8 cellular contexts compared by ENCODE assay signal in genomic region chr4:143184217-143184502, GRCh38. TPM values are rescaled to one million over a fixed set of nuclear protein-coding genes. Genes with fewer than 3 reads are reported as not detected.
DNase-seq lines count a peak whose midpoint lies in the region; ATAC-seq lines count a peak whose summit lies in the region.

No MANE protein-coding gene starts in this region.

- peaks cover 27% of the 10 kb centered on the region for H3K4me1 Mint-ChIP-seq in activated naive CD8-positive, alpha-beta T cell treated with anti-CD3 and anti-CD28 coated beads, Interleukin-2, amount 10 ng/mL, durations not matched to agents 7 days and 5 days
- peaks cover 33% of the 10 kb centered on the region for H3K4me1 Mint-ChIP-seq in stimulated activated naive CD8-positive, alpha-beta T cell treated with anti-CD3 and anti-CD28 coated beads, Interleukin-15, Interleukin-2, amounts not matched to agents 100 ng/mL and 50 ng/mL, for 24 hours (ENCODE audit: low read depth)

- no peaks in the 10 kb centered on the region for H3K27me3 Mint-ChIP-seq in activated naive CD8-positive, alpha-beta T cell treated with anti-CD3 and anti-CD28 coated beads, Interleukin-2, amount 10 ng/mL, durations not matched to agents 7 days and 5 days
- no peaks in the 10 kb centered on the region for H3K27me3 Mint-ChIP-seq in stimulated activated naive CD8-positive, alpha-beta T cell treated with anti-CD3 and anti-CD28 coated beads, Interleukin-15, Interleukin-2, amounts not matched to agents 100 ng/mL and 50 ng/mL, for 24 hours

- POLR2A ChIA-PET in activated naive CD8-positive, alpha-beta T cell treated with anti-CD3 and anti-CD28 coated beads, Interleukin-2, amount 10 ng/mL, durations not matched to agents 7 days and 5 days (lab: Charles Lee), result interaction anchor here (0.6 kb wide), 1 partner anchor 378 kb away, joined by 3 read pairs; no protein-coding TSS in a partner anchor

- peaks cover 14% of the 10 kb centered on the region for H3K36me3 Mint-ChIP-seq in activated naive CD8-positive, alpha-beta T cell treated with anti-CD3 and anti-CD28 coated beads, Interleukin-2, amount 10 ng/mL, durations not matched to agents 7 days and 5 days
- H3K36me3 Mint-ChIP-seq in stimulated activated naive CD8-positive, alpha-beta T cell treated with anti-CD3 and anti-CD28 coated beads, Interleukin-15, Interleukin-2, amounts not matched to agents 100 ng/mL and 50 ng/mL, for 24 hours (ENCODE audit: low read depth), result peaks cover 22% of the 10 kb centered on the region

- H3K4me3 Mint-ChIP-seq in activated naive CD8-positive, alpha-beta T cell treated with anti-CD3 and anti-CD28 coated beads, Interleukin-2, amount 10 ng/mL, durations not matched to agents 7 days and 5 days, result peak overlapping the region; percentile 88
- peak overlapping the region; percentile 87 for H3K4me3 Mint-ChIP-seq in stimulated activated naive CD8-positive, alpha-beta T cell treated with anti-CD3 and anti-CD28 coated beads, Interleukin-15, Interleukin-2, amounts not matched to agents 100 ng/mL and 50 ng/mL, for 24 hours

- peak; percentile 5 for ATAC-seq in GM19468 (IDR thresholded peaks at IDR 0.05; ENCODE audit: extremely low read depth, unreplicated experiment)
- ATAC-seq in HG03558 (IDR thresholded peaks at IDR 0.05; ENCODE audit: extremely low read depth, unreplicated experiment), result peak; percentile 7
- ATAC-seq in activated naive CD8-positive, alpha-beta T cell treated with anti-CD3 and anti-CD28 coated beads, Interleukin-2, amount 10 ng/mL, durations not matched to agents 7 days and 5 days (ENCODE audit: low read depth), result peak; percentile 11

- no peaks in the 10 kb centered on the region for H3K9me3 Mint-ChIP-seq in activated naive CD8-positive, alpha-beta T cell treated with anti-CD3 and anti-CD28 coated beads, Interleukin-2, amount 10 ng/mL, durations not matched to agents 7 days and 5 days
- H3K9me3 Mint-ChIP-seq in stimulated activated naive CD8-positive, alpha-beta T cell treated with anti-CD3 and anti-CD28 coated beads, Interleukin-15, Interleukin-2, amounts not matched to agents 100 ng/mL and 50 ng/mL, for 24 hours, result no peaks in the 10 kb centered on the region

- H3K27ac Mint-ChIP-seq in activated naive CD8-positive, alpha-beta T cell treated with anti-CD3 and anti-CD28 coated beads, Interleukin-2, amount 10 ng/mL, durations not matched to agents 7 days and 5 days, result peak overlapping the region; percentile 92
- peak overlapping the region; percentile 90 for H3K27ac Mint-ChIP-seq in stimulated activated naive CD8-positive, alpha-beta T cell treated with anti-CD3 and anti-CD28 coated beads, Interleukin-15, Interleukin-2, amounts not matched to agents 100 ng/mL and 50 ng/mL, for 24 hours

- DNase-seq in DMS53 treated with DMSO at 0.1 percent for 48 hours (lab: John Stamatoyannopoulos, UW; ENCODE audit: unreplicated experiment) (peak; percentile 80), iPS-NIHi7 (ENCODE audit: extremely low spot score) (peak; percentile 11), HuH-7.5 (ENCODE audit: low spot score) (no peak), amniotic stem cell (lab: John Stamatoyannopoulos, UW) (no peak)
- no peak for DNase-seq in activated naive CD8-positive, alpha-beta T cell treated with anti-CD3 and anti-CD28 coated beads, Interleukin-2, amount 10 ng/mL, durations not matched to agents 7 days and 5 days

RNA-seq across cellular contexts. Expression of gene USP38, which starts 0.6 kb away (rescaled TPM):
- total RNA-seq in activated naive CD8-positive, alpha-beta T cell treated with anti-CD3 and anti-CD28 coated beads, Interleukin-2, amount 10 ng/mL, durations not matched to agents 7 days and 5 days, result 10 to 100 TPM; 23.7 to 24.2 TPM

Comparison
In these comparisons a context has a peak if more than half of its experiments do, and no peak if none do; other contexts are left out.
1. DNase-seq: peak in DMS53 treated with DMSO at 0.1 percent for 48 hours (single experiment) and iPS-NIHi7 (single experiment); none in activated naive CD8-positive, alpha-beta T cell treated with anti-CD3 and anti-CD28 coated beads, Interleukin-2, amount 10 ng/mL, durations not matched to agents 7 days and 5 days (single experiment), HuH-7.5 (single experiment) and amniotic stem cell (single experiment).
2. Peak in every context shown above with its lines, with median percentiles within 50 percentile points of each other: ATAC-seq.